ENCODE assay signal across 1 cellular context in the genomic region with DNA sequence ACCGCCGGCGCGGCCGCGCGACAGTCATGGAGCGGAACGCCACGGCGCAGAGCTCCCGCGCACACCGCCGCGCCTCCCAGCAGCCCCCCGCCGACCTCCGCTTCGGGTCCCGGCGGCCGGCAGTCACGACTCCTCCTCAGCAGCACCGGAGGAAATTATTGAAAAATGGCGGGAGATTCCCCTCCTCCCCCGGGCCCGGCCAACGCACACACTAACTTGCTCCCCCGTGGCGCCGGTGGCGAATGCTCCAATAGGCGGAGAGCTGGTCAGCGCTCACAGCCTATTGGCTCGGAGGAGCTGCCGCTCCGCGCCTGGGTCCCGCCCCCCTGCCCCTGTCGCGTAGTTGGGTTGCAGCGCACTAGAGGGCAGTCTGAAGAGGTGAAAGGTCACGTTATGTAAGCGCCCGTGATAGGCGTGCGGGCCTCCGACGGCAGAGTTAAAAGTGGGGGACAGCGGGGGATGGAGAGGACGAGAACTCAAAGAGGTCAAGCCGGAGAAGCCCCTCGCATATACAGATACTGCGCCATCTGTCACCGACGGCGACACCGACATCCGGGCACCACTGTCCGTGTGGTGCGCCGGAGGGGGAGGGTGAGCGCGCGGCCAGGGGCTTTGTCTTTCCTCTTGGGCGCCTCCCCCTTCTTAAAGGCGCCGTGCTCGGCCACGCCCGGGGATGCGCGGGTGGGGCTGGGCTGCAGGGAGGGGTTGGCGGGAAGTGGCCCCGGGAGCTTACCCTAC.
TF ChIP-seq lines count a peak whose summit lies in the region.

A gene with protein sequence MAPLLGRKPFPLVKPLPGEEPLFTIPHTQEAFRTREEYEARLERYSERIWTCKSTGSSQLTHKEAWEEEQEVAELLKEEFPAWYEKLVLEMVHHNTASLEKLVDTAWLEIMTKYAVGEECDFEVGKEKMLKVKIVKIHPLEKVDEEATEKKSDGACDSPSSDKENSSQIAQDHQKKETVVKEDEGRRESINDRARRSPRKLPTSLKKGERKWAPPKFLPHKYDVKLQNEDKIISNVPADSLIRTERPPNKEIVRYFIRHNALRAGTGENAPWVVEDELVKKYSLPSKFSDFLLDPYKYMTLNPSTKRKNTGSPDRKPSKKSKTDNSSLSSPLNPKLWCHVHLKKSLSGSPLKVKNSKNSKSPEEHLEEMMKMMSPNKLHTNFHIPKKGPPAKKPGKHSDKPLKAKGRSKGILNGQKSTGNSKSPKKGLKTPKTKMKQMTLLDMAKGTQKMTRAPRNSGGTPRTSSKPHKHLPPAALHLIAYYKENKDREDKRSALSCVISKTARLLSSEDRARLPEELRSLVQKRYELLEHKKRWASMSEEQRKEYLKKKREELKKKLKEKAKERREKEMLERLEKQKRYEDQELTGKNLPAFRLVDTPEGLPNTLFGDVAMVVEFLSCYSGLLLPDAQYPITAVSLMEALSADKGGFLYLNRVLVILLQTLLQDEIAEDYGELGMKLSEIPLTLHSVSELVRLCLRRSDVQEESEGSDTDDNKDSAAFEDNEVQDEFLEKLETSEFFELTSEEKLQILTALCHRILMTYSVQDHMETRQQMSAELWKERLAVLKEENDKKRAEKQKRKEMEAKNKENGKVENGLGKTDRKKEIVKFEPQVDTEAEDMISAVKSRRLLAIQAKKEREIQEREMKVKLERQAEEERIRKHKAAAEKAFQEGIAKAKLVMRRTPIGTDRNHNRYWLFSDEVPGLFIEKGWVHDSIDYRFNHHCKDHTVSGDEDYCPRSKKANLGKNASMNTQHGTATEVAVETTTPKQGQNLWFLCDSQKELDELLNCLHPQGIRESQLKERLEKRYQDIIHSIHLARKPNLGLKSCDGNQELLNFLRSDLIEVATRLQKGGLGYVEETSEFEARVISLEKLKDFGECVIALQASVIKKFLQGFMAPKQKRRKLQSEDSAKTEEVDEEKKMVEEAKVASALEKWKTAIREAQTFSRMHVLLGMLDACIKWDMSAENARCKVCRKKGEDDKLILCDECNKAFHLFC (N-terminal part only) (minus strand): TSS at position 213 of the 738 bp plus-strand sequence. CDS start 360 bp downstream, outside the sequence.

TF ChIP-seq in HepG2, 621 proteins besides CTCF, POLR2A, EP300 and RAD21 (continued from another document and continues in another):
- TF ChIP-seq, protein P1, sequence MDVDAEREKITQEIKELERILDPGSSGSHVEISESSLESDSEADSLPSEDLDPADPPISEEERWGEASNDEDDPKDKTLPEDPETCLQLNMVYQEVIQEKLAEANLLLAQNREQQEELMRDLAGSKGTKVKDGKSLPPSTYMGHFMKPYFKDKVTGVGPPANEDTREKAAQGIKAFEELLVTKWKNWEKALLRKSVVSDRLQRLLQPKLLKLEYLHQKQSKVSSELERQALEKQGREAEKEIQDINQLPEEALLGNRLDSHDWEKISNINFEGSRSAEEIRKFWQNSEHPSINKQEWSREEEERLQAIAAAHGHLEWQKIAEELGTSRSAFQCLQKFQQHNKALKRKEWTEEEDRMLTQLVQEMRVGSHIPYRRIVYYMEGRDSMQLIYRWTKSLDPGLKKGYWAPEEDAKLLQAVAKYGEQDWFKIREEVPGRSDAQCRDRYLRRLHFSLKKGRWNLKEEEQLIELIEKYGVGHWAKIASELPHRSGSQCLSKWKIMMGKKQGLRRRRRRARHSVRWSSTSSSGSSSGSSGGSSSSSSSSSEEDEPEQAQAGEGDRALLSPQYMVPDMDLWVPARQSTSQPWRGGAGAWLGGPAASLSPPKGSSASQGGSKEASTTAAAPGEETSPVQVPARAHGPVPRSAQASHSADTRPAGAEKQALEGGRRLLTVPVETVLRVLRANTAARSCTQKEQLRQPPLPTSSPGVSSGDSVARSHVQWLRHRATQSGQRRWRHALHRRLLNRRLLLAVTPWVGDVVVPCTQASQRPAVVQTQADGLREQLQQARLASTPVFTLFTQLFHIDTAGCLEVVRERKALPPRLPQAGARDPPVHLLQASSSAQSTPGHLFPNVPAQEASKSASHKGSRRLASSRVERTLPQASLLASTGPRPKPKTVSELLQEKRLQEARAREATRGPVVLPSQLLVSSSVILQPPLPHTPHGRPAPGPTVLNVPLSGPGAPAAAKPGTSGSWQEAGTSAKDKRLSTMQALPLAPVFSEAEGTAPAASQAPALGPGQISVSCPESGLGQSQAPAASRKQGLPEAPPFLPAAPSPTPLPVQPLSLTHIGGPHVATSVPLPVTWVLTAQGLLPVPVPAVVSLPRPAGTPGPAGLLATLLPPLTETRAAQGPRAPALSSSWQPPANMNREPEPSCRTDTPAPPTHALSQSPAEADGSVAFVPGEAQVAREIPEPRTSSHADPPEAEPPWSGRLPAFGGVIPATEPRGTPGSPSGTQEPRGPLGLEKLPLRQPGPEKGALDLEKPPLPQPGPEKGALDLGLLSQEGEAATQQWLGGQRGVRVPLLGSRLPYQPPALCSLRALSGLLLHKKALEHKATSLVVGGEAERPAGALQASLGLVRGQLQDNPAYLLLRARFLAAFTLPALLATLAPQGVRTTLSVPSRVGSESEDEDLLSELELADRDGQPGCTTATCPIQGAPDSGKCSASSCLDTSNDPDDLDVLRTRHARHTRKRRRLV (CRISPR knock-in tag; IDR thresholded peaks at IDR 0.05), result no peak; the same call in 1 of the 2 replicates
- peak; percentile 79 for TF ChIP-seq HOXA5 (CRISPR knock-in tag; IDR thresholded peaks at IDR 0.05)
- peak; percentile 86 for TF ChIP-seq MIER3 (CRISPR knock-in tag; IDR thresholded peaks at IDR 0.05; ENCODE audit: borderline replicate concordance)
- TF ChIP-seq ZNF790 (CRISPR knock-in tag; IDR thresholded peaks at IDR 0.05; ENCODE audit: borderline replicate concordance), result peak; percentile 48; the same call in 1 of the 2 replicates
- TF ChIP-seq YEATS4 (CRISPR knock-in tag; IDR thresholded peaks at IDR 0.05; ENCODE audit: borderline replicate concordance), result peak; percentile 96
- TF ChIP-seq SYNCRIP (IDR thresholded peaks at IDR 0.05; ENCODE audit: insufficient read depth, low read depth, low read length), result no peak
- no peak for TF ChIP-seq THYN1 (CRISPR knock-in tag; IDR thresholded peaks at IDR 0.05; ENCODE audit: borderline replicate concordance, low read depth)
- TF ChIP-seq, protein P2, sequence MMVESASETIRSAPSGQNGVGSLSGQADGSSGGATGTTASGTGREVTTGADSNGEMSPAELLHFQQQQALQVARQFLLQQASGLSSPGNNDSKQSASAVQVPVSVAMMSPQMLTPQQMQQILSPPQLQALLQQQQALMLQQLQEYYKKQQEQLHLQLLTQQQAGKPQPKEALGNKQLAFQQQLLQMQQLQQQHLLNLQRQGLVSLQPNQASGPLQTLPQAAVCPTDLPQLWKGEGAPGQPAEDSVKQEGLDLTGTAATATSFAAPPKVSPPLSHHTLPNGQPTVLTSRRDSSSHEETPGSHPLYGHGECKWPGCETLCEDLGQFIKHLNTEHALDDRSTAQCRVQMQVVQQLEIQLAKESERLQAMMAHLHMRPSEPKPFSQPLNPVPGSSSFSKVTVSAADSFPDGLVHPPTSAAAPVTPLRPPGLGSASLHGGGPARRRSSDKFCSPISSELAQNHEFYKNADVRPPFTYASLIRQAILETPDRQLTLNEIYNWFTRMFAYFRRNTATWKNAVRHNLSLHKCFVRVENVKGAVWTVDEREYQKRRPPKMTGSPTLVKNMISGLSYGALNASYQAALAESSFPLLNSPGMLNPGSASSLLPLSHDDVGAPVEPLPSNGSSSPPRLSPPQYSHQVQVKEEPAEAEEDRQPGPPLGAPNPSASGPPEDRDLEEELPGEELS (CRISPR knock-in tag; IDR thresholded peaks at IDR 0.05), result peak; percentile 52; the same call in 1 of the 2 replicates
- no peak for TF ChIP-seq CHD4 (IDR thresholded peaks at IDR 0.05; ENCODE audit: borderline replicate concordance, low read length)
- TF ChIP-seq ZNF605 (CRISPR knock-in tag; IDR thresholded peaks at IDR 0.05), result peak; percentile 77
- TF ChIP-seq, protein P3, sequence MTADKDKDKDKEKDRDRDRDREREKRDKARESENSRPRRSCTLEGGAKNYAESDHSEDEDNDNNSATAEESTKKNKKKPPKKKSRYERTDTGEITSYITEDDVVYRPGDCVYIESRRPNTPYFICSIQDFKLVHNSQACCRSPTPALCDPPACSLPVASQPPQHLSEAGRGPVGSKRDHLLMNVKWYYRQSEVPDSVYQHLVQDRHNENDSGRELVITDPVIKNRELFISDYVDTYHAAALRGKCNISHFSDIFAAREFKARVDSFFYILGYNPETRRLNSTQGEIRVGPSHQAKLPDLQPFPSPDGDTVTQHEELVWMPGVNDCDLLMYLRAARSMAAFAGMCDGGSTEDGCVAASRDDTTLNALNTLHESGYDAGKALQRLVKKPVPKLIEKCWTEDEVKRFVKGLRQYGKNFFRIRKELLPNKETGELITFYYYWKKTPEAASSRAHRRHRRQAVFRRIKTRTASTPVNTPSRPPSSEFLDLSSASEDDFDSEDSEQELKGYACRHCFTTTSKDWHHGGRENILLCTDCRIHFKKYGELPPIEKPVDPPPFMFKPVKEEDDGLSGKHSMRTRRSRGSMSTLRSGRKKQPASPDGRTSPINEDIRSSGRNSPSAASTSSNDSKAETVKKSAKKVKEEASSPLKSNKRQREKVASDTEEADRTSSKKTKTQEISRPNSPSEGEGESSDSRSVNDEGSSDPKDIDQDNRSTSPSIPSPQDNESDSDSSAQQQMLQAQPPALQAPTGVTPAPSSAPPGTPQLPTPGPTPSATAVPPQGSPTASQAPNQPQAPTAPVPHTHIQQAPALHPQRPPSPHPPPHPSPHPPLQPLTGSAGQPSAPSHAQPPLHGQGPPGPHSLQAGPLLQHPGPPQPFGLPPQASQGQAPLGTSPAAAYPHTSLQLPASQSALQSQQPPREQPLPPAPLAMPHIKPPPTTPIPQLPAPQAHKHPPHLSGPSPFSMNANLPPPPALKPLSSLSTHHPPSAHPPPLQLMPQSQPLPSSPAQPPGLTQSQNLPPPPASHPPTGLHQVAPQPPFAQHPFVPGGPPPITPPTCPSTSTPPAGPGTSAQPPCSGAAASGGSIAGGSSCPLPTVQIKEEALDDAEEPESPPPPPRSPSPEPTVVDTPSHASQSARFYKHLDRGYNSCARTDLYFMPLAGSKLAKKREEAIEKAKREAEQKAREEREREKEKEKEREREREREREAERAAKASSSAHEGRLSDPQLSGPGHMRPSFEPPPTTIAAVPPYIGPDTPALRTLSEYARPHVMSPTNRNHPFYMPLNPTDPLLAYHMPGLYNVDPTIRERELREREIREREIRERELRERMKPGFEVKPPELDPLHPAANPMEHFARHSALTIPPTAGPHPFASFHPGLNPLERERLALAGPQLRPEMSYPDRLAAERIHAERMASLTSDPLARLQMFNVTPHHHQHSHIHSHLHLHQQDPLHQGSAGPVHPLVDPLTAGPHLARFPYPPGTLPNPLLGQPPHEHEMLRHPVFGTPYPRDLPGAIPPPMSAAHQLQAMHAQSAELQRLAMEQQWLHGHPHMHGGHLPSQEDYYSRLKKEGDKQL (CRISPR knock-in tag; IDR thresholded peaks at IDR 0.05; ENCODE audit: low read depth), result 0 out of 2 replicates have a peak, but pooled peaks have one; percentile 10
- peak; percentile 41; the same call in 1 of the 2 replicates for TF ChIP-seq ZNF614 (CRISPR knock-in tag; IDR thresholded peaks at IDR 0.05; ENCODE audit: borderline replicate concordance)
- 0 out of 2 replicates have a peak, but pooled peaks have one; percentile 52 for TF ChIP-seq DNMT3B (CRISPR knock-in tag; conservative IDR thresholded peaks at IDR 0.05)
- TF ChIP-seq ZNF724P (CRISPR knock-in tag; IDR thresholded peaks at IDR 0.05; ENCODE audit: borderline replicate concordance), result no peak
- no peak for TF ChIP-seq AGO1 (IDR thresholded peaks at IDR 0.05; ENCODE audit: low read depth, low read length, poor library complexity, severe bottlenecking)
- peak; percentile 72 for TF ChIP-seq SKI (IDR thresholded peaks at IDR 0.05; ENCODE audit: partially characterized antibody)
- TF ChIP-seq, protein P4, sequence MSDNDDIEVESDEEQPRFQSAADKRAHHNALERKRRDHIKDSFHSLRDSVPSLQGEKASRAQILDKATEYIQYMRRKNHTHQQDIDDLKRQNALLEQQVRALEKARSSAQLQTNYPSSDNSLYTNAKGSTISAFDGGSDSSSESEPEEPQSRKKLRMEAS (IDR thresholded peaks at IDR 0.05), result peak; percentile 82
- TF ChIP-seq KLF16 (CRISPR knock-in tag; IDR thresholded peaks at IDR 0.05), result peak in 1 of 2 experiments; percentile 76; a peak in 2 of 4 replicates
- 0 out of 2 replicates have a peak, but pooled peaks have one; percentile 23 for TF ChIP-seq SOX5 (CRISPR knock-in tag; IDR thresholded peaks at IDR 0.05; ENCODE audit: borderline replicate concordance)
- TF ChIP-seq, protein P5, sequence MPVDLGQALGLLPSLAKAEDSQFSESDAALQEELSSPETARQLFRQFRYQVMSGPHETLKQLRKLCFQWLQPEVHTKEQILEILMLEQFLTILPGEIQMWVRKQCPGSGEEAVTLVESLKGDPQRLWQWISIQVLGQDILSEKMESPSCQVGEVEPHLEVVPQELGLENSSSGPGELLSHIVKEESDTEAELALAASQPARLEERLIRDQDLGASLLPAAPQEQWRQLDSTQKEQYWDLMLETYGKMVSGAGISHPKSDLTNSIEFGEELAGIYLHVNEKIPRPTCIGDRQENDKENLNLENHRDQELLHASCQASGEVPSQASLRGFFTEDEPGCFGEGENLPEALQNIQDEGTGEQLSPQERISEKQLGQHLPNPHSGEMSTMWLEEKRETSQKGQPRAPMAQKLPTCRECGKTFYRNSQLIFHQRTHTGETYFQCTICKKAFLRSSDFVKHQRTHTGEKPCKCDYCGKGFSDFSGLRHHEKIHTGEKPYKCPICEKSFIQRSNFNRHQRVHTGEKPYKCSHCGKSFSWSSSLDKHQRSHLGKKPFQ (CRISPR knock-in tag; IDR thresholded peaks at IDR 0.05; ENCODE audit: insufficient replicate concordance), result peak; percentile 15
- TF ChIP-seq WIZ (CRISPR knock-in tag; IDR thresholded peaks at IDR 0.05), result no peak; the same call in 1 of the 2 replicates
- TF ChIP-seq SAP130 (CRISPR knock-in tag; IDR thresholded peaks at IDR 0.05; ENCODE audit: low read depth), result peak; percentile 79
- TF ChIP-seq PHB2 (IDR thresholded peaks at IDR 0.05; ENCODE audit: partially characterized antibody), result no peak
- TF ChIP-seq, protein P6, sequence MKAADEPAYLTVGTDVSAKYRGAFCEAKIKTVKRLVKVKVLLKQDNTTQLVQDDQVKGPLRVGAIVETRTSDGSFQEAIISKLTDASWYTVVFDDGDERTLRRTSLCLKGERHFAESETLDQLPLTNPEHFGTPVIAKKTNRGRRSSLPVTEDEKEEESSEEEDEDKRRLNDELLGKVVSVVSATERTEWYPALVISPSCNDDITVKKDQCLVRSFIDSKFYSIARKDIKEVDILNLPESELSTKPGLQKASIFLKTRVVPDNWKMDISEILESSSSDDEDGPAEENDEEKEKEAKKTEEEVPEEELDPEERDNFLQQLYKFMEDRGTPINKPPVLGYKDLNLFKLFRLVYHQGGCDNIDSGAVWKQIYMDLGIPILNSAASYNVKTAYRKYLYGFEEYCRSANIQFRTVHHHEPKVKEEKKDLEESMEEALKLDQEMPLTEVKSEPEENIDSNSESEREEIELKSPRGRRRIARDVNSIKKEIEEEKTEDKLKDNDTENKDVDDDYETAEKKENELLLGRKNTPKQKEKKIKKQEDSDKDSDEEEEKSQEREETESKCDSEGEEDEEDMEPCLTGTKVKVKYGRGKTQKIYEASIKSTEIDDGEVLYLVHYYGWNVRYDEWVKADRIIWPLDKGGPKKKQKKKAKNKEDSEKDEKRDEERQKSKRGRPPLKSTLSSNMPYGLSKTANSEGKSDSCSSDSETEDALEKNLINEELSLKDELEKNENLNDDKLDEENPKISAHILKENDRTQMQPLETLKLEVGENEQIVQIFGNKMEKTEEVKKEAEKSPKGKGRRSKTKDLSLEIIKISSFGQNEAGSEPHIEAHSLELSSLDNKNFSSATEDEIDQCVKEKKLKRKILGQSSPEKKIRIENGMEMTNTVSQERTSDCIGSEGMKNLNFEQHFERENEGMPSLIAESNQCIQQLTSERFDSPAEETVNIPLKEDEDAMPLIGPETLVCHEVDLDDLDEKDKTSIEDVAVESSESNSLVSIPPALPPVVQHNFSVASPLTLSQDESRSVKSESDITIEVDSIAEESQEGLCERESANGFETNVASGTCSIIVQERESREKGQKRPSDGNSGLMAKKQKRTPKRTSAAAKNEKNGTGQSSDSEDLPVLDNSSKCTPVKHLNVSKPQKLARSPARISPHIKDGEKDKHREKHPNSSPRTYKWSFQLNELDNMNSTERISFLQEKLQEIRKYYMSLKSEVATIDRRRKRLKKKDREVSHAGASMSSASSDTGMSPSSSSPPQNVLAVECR (CRISPR knock-in tag; IDR thresholded peaks at IDR 0.05; ENCODE audit: borderline replicate concordance), result peak; percentile 89
- peak; percentile 60; the same call in 1 of the 2 replicates for TF ChIP-seq ZNF317 (CRISPR knock-in tag; IDR thresholded peaks at IDR 0.05)
